8 cellular contexts compared by ENCODE assay signal in the genomic region with DNA sequence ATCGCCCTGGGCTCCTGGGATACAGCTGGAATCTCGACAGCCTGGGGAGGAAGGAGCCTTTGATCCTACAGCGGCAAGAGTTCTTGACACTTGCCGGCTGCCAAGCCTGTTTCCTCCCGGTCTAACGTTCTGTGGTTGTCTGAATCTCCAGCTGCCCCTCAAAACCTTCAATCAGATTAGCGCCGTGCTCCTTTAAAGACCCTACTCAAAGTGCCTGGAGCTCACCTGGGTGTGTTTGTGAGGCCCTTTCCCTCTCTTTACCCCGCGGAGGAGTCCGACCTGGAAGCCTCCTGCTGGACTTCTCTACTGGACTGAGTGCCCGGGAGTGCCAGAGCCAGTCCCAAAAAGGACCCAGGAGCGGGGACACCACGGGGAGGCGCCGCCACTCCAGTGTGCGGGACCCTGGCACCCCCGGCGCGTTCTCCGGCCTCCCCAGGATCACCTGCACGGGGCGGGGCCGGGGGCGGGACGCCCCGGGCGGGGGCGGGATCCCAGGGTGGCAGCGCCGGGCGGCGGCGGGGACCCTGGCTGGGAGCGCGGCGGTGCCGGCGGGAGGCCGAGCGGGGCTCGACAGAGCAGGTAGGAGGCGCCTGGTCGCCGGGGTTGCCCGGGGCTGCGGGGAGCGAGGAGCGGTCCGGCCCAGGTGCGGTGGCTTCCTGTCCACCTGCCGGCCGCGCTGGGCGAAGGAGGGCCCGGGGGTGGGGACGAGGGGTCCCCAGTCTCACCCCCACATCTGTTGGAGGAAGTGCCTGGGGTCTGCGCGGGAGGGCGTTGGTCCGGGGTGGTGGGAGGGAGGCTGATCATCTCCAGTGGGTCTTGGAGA. TPM values are rescaled to one million over a fixed set of nuclear protein-coding genes. Genes with fewer than 3 reads are reported as not detected.
DNase-seq lines count a peak whose midpoint lies in the region; ATAC-seq and TF ChIP-seq lines count a peak whose summit lies in the region.

A gene with protein sequence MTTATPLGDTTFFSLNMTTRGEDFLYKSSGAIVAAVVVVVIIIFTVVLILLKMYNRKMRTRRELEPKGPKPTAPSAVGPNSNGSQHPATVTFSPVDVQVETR (plus strand): TSS at position 497 of the 823 bp plus-strand sequence. CDS start 39,344 bp downstream, outside the sequence.

- no peaks in the 10 kb centered on the region for H3K9me3 Mint-ChIP-seq in T-helper 1 cell treated with Interleukin-12 subunit alpha and Interleukin-12 subunit beta and Interleukin-4 antibody, amounts not matched to agents 30 μg/mL and 1 μg/mL, for 36 hours
- H3K9me3 Mint-ChIP-seq in activated T-helper 2 cell treated with anti-CD3 and anti-CD28 coated beads, Interferon-gamma antibody, Interleukin-2, Interleukin-4, amounts not matched to agents 10 μg/mL and 5 μg/mL and 100 μg/mL, durations not matched to agents 14 hours and 24 hours and 36 hours, result no peaks in the 10 kb centered on the region

- H3K9me3 ChIP-seq in upper lobe of left lung, result no peaks in the 10 kb centered on the region

- peaks cover 0 to 13% (median 6%) of the 10 kb centered on the region in 4 donors for H3K27me3 ChIP-seq in upper lobe of left lung

- peaks cover 5% of the 10 kb centered on the region for H3K4me1 Mint-ChIP-seq in T-helper 1 cell treated with Interleukin-12 subunit alpha and Interleukin-12 subunit beta and Interleukin-4 antibody, amounts not matched to agents 30 μg/mL and 1 μg/mL, for 36 hours (ENCODE audit: low read depth)
- H3K4me1 Mint-ChIP-seq in activated T-helper 2 cell treated with anti-CD3 and anti-CD28 coated beads, Interferon-gamma antibody, Interleukin-2, Interleukin-4, amounts not matched to agents 10 μg/mL and 5 μg/mL and 100 μg/mL, durations not matched to agents 14 hours and 24 hours and 36 hours (ENCODE audit: low read depth), result peaks cover 4% of the 10 kb centered on the region

- peaks cover 8 to 31% (median 22%) of the 10 kb centered on the region in 4 donors for H3K4me1 ChIP-seq in upper lobe of left lung

- WGBS in upper lobe of left lung, 2 donors, result 4 to 8% methylated on average over 10 to 25 of the region's 61 CpGs

- H3K36me3 ChIP-seq in upper lobe of left lung, result no peaks in the 10 kb centered on the region

- DNase-seq in ELF-1 (ENCODE audit: low read depth, low spot score) (peak; percentile 83), mesenteric fat pad (ENCODE audit: low spot score) (peak; percentile 89), upper lobe of left lung (peak; percentile 85 to 94), G401 (ENCODE audit: low spot score) (no peak), NCI-H187 (lab: John Stamatoyannopoulos, UW) (no peak)
- peak; percentile 18 for DNase-seq in central memory CD4-positive, alpha-beta T cell
- no peak for DNase-seq in activated T-helper 2 cell treated with anti-CD3 and anti-CD28 coated beads, Interferon-gamma antibody, Interleukin-2, Interleukin-4, amounts not matched to agents 10 μg/mL and 5 μg/mL and 100 μg/mL, durations not matched to agents 14 hours and 24 hours and 36 hours (ENCODE audit: low spot score)

- peak; percentile 47 to 56 for ATAC-seq in upper lobe of left lung (ENCODE audit: low FRiP score in 2 of 2)

- TF ChIP-seq EP300 in upper lobe of left lung (IDR thresholded peaks at IDR 0.05), result no peak

- H3K27ac ChIP-seq in upper lobe of left lung, result peak within 1 kb of the TSS; percentile 37 to 77 (median 64)

- TF ChIP-seq POLR2A in upper lobe of left lung (IDR thresholded peaks at IDR 0.05), result no peak

- peak in 1 of 6 experiments; percentile 27 for TF ChIP-seq CTCF in upper lobe of left lung (IDR thresholded peaks at IDR 0.05)

- H3K36me3 Mint-ChIP-seq in T-helper 1 cell treated with Interleukin-12 subunit alpha and Interleukin-12 subunit beta and Interleukin-4 antibody, amounts not matched to agents 30 μg/mL and 1 μg/mL, for 36 hours (ENCODE audit: low read depth), result no peaks in the 10 kb centered on the region
- no peaks in the 10 kb centered on the region for H3K36me3 Mint-ChIP-seq in activated T-helper 2 cell treated with anti-CD3 and anti-CD28 coated beads, Interferon-gamma antibody, Interleukin-2, Interleukin-4, amounts not matched to agents 10 μg/mL and 5 μg/mL and 100 μg/mL, durations not matched to agents 14 hours and 24 hours and 36 hours (ENCODE audit: low read depth)

- in situ Hi-C loops in G401 (cut with HindIII; ENCODE audit: low sequenced_read_pairs), result no loop called here

- H3K4me3 ChIP-seq in upper lobe of left lung, result peak within 1 kb of the TSS in 3 of 4 donors; percentile 49 to 52 (median 51)

- H3K27ac Mint-ChIP-seq in T-helper 1 cell treated with Interleukin-12 subunit alpha and Interleukin-12 subunit beta and Interleukin-4 antibody, amounts not matched to agents 30 μg/mL and 1 μg/mL, for 36 hours, result no peak within 1 kb of the TSS
- H3K27ac Mint-ChIP-seq in activated T-helper 2 cell treated with anti-CD3 and anti-CD28 coated beads, Interferon-gamma antibody, Interleukin-2, Interleukin-4, amounts not matched to agents 10 μg/mL and 5 μg/mL and 100 μg/mL, durations not matched to agents 14 hours and 24 hours and 36 hours, result no peak within 1 kb of the TSS

- intact Hi-C loops in activated T-helper 2 cell treated with anti-CD3 and anti-CD28 coated beads, Interferon-gamma antibody, Interleukin-2, Interleukin-4, amounts not matched to agents 10 μg/mL and 5 μg/mL and 100 μg/mL, durations not matched to agents 14 hours and 24 hours and 36 hours (cut with micrococcal nuclease), result no loop called here

- peak within 1 kb of the TSS; percentile 2 for H3K4me3 Mint-ChIP-seq in T-helper 1 cell treated with Interleukin-12 subunit alpha and Interleukin-12 subunit beta and Interleukin-4 antibody, amounts not matched to agents 30 μg/mL and 1 μg/mL, for 36 hours
- no peak within 1 kb of the TSS for H3K4me3 Mint-ChIP-seq in activated T-helper 2 cell treated with anti-CD3 and anti-CD28 coated beads, Interferon-gamma antibody, Interleukin-2, Interleukin-4, amounts not matched to agents 10 μg/mL and 5 μg/mL and 100 μg/mL, durations not matched to agents 14 hours and 24 hours and 36 hours (ENCODE audit: low read depth)

- peaks cover 66% of the 10 kb centered on the region for H3K27me3 Mint-ChIP-seq in T-helper 1 cell treated with Interleukin-12 subunit alpha and Interleukin-12 subunit beta and Interleukin-4 antibody, amounts not matched to agents 30 μg/mL and 1 μg/mL, for 36 hours (ENCODE audit: low read depth)
- peaks cover 48% of the 10 kb centered on the region for H3K27me3 Mint-ChIP-seq in activated T-helper 2 cell treated with anti-CD3 and anti-CD28 coated beads, Interferon-gamma antibody, Interleukin-2, Interleukin-4, amounts not matched to agents 10 μg/mL and 5 μg/mL and 100 μg/mL, durations not matched to agents 14 hours and 24 hours and 36 hours (ENCODE audit: low read depth)

RNA-seq across cellular contexts. Expression of the gene that starts here (rescaled TPM):
- total RNA-seq in mesenteric fat pad (not detected), upper lobe of left lung (10 to 100 TPM in 1 of 6 donors, 1 to 10 TPM in 5; 3.3 to 12.8 (median 7.3) TPM)
- total RNA-seq in activated T-helper 2 cell treated with anti-CD3 and anti-CD28 coated beads, Interferon-gamma antibody, Interleukin-2, Interleukin-4, amounts not matched to agents 10 μg/mL and 5 μg/mL and 100 μg/mL, durations not matched to agents 14 hours and 24 hours and 36 hours, result not detected in 2 replicates
- not detected in 2 replicates for total RNA-seq in G401 (2014; rRNA removed; shearing (Covaris generic))

Comparison
In these comparisons a context has a peak if more than half of its experiments do, and no peak if none do; other contexts are left out.
1. Peak in DNase-seq in mesenteric fat pad; RNA of the gene not detected or under 1 TPM.
2. DNase-seq: peak in ELF-1 (single experiment), central memory CD4-positive, alpha-beta T cell (single experiment) and upper lobe of left lung (2 of 2); none in activated T-helper 2 cell treated with anti-CD3 and anti-CD28 coated beads, Interferon-gamma antibody, Interleukin-2, Interleukin-4, amounts not matched to agents 10 μg/mL and 5 μg/mL and 100 μg/mL, durations not matched to agents 14 hours and 24 hours and 36 hours (single experiment), G401 (single experiment) and NCI-H187 (0 of 2).